9 cellular contexts compared by ENCODE assay signal in genomic region chr11:325796-326591, GRCh38. TPM values are rescaled to one million over a fixed set of nuclear protein-coding genes. Genes with fewer than 3 reads are reported as not detected.
DNase-seq lines count a peak whose midpoint lies in the region; ATAC-seq and TF ChIP-seq lines count a peak whose summit lies in the region.
"Had no signal": no experiment of that assay in that cellular context is flagged by ENCODE, and none has a peak within 500 bp of the region (broad histone marks: within the 10 kb centered on the region; RNA-seq: fewer than 3 reads in every experiment).

No MANE protein-coding gene starts in this region.

- H4K8ac ChIP-seq in trophoblast cell (ENCODE audit: low read depth, low read length), result no peak overlapping the region

- H3K9me3 Mint-ChIP-seq in CD14-positive monocyte, result peaks cover 0 to 3% (median 1%) of the 10 kb centered on the region in 7 donors

- H3K4ac ChIP-seq in trophoblast cell (ENCODE audit: low read depth, low read length), result no peak overlapping the region

- no peak overlapping the region for H4K91ac ChIP-seq in trophoblast cell (ENCODE audit: low read depth, low read length)

- peak overlapping the region; percentile 8 for H3K14ac ChIP-seq in trophoblast cell (ENCODE audit: low read length)

- H2BK12ac ChIP-seq in trophoblast cell (ENCODE audit: low read length), result no peak overlapping the region

- peaks cover 46% of the 10 kb centered on the region for H3K4me1 Mint-ChIP-seq in CD14-positive monocyte

- no peak overlapping the region for H2AK5ac ChIP-seq in trophoblast cell (ENCODE audit: low read length)

- H4K12ac ChIP-seq in trophoblast cell (ENCODE audit: low read depth, low read length), result no peak overlapping the region

- peak; percentile 10 for ATAC-seq in esophagus mucosa

- no peak overlapping the region for H3K23ac ChIP-seq in trophoblast cell (ENCODE audit: low read length)

- peaks cover 1% of the 10 kb centered on the region for H3K79me1 ChIP-seq in trophoblast cell (ENCODE audit: low read length)

- no peaks in the 10 kb centered on the region for H3K9me3 ChIP-seq in Peyer's patch
- H3K9me3 ChIP-seq in trophoblast cell (ENCODE audit: insufficient read depth, low read depth, low read length), result peaks cover 2% of the 10 kb centered on the region

- H3K27ac Mint-ChIP-seq in CD14-positive monocyte, result peak overlapping the region; percentile 94 to 98 (median 97)

- peaks cover 1 to 9% (median 6%) of the 10 kb centered on the region in 3 donors for H3K27me3 Mint-ChIP-seq in CD14-positive monocyte (ENCODE audit: low read depth in 3 of 3)

- no peak overlapping the region for H2BK5ac ChIP-seq in trophoblast cell (ENCODE audit: low read depth, low read length, poor library complexity)

- no peak for TF ChIP-seq CTCF in CD14-positive monocyte (IDR thresholded peaks at IDR 0.05)
- no peak for TF ChIP-seq CTCF in Peyer's patch (IDR thresholded peaks at IDR 0.05)

- peak overlapping the region; percentile 79 to 89 (median 86) for H3K27ac ChIP-seq in Peyer's patch
- no peak overlapping the region for H3K27ac ChIP-seq in trophoblast cell (ENCODE audit: low read depth, low read length)

- TF ChIP-seq POLR2A in Peyer's patch (IDR thresholded peaks at IDR 0.05), result no peak

- H2AFZ ChIP-seq in trophoblast cell (ENCODE audit: insufficient read depth, low read length, poor library complexity), result no peak overlapping the region

- no peak overlapping the region for H3K4me2 ChIP-seq in trophoblast cell (ENCODE audit: low read length)

- WGBS in trophoblast cell (ENCODE audit: extremely low coverage, insufficient coverage, insufficient read length), result no CpG with 5 or more reads among the region's 30 CpGs

- no peaks in the 10 kb centered on the region for H3K27me3 ChIP-seq in Peyer's patch
- H3K27me3 ChIP-seq in trophoblast cell (ENCODE audit: insufficient read depth, low read length), result no peaks in the 10 kb centered on the region

- no peaks in the 10 kb centered on the region for H3K36me3 Mint-ChIP-seq in CD14-positive monocyte

- no peak overlapping the region for H2BK120ac ChIP-seq in trophoblast cell (ENCODE audit: insufficient read depth, low read length, poor library complexity)

- no peaks in the 10 kb centered on the region for H3K79me2 ChIP-seq in trophoblast cell (ENCODE audit: control insufficient read depth, insufficient read depth, low read length, poor library complexity)

- H3K9ac ChIP-seq in trophoblast cell (ENCODE audit: low read length), result no peak overlapping the region

- no peak for DNase-seq in CD14-positive monocyte (ENCODE audit: low spot score)
- peak in 1 of 3 donors; percentile 48 for DNase-seq in Peyer's patch
- no peak for DNase-seq in trophoblast cell
- DNase-seq in NK-92 treated with Interleukin-12 subunit alpha and Interleukin-12 subunit beta, amount 100 ng/mL, for 24 hours (lab: John Stamatoyannopoulos, UW), result no peak
- no peak for DNase-seq in NCI-H2227 treated with DMSO at 0.1 percent for 48 hours (lab: John Stamatoyannopoulos, UW)
- no peak for DNase-seq in COLO829 (ENCODE audit: low spot score)
- DNase-seq in medulla oblongata (ENCODE audit: extremely low spot score), result no peak

- H3K4me1 ChIP-seq in Peyer's patch (peaks cover 0 to 34% (median 23%) of the 10 kb centered on the region in 4 donors), trophoblast cell (ENCODE audit: control insufficient read depth in 1 of 2, insufficient read depth in 2 of 2, low read length in 2 of 2) (peaks cover 1 to 2% of the 10 kb centered on the region in 2 experiments)

- no peaks in the 10 kb centered on the region for H3K36me3 ChIP-seq in Peyer's patch
- H3K36me3 ChIP-seq in trophoblast cell (ENCODE audit: control insufficient read depth in 1 of 2, insufficient read depth in 2 of 2, low read length in 2 of 2), result no peaks in the 10 kb centered on the region

- H3K4me3 Mint-ChIP-seq in CD14-positive monocyte, result peak overlapping the region; percentile 70 to 81

- H3K4me3 ChIP-seq in Peyer's patch, result peak overlapping the region in 1 of 4 donors; percentile 6
- H3K4me3 ChIP-seq in trophoblast cell (ENCODE audit: low read depth, low read length), result no peak overlapping the region

- intact Hi-C loops in CD14-positive monocyte (cut with micrococcal nuclease), result no loop called here

- no peak overlapping the region for H3K18ac ChIP-seq in trophoblast cell (ENCODE audit: low read length)

RNA-seq across cellular contexts. Expression of gene IFITM3, which starts 5.3 kb away (rescaled TPM):
- polyA plus RNA-seq in CD14-positive monocyte, result 100 to 1,000 TPM; 445 to 637 TPM
- total RNA-seq in Peyer's patch, result 100 to 1,000 TPM in 1 of 4 donors, 10 to 100 TPM in 3; 30.6 to 200 (median 84.7) TPM
- 180 TPM for total RNA-seq in esophagus mucosa
- polyA plus RNA-seq in trophoblast cell (2013), result 267 and 298 TPM in 2 replicates

RNA-seq across cellular contexts. Expression of gene IFITM1, which starts 12.2 kb away (rescaled TPM):
- 10 to 100 TPM; 26.0 to 36.3 TPM for polyA plus RNA-seq in CD14-positive monocyte
- total RNA-seq in Peyer's patch (100 to 1,000 TPM in 2 of 4 donors, 10 to 100 TPM in 2; 45.9 to 141 (median 89.6) TPM), esophagus mucosa (59.8 TPM)
- 84.5 and 88.4 TPM in 2 replicates for polyA plus RNA-seq in trophoblast cell (2013)

RNA-seq across cellular contexts. Expression of gene IFITM2, which starts 18.4 kb away (rescaled TPM):
- 1,000 to 10,000 TPM in 1 of 2 donors, 100 to 1,000 TPM in 1; 625 to 1,147 TPM for polyA plus RNA-seq in CD14-positive monocyte
- total RNA-seq in Peyer's patch, result 10 to 100 TPM; 15.6 to 98.2 (median 46.0) TPM
- 94.0 TPM for total RNA-seq in esophagus mucosa
- polyA plus RNA-seq in trophoblast cell (2013), result 165 and 166 TPM in 2 replicates

RNA-seq across cellular contexts. Expression of gene IFITM5, which starts 26.7 kb away (rescaled TPM):
- polyA plus RNA-seq in CD14-positive monocyte, result not detected
- total RNA-seq in Peyer's patch (not detected), esophagus mucosa (not detected)
- polyA plus RNA-seq in trophoblast cell (2013), result not detected in 2 replicates
- total RNA-seq: Daoy had no signal

RNA-seq across cellular contexts. Expression of gene PGGHG, which starts 37.1 kb away (rescaled TPM):
- 1 to 10 TPM; 1.6 to 2.1 TPM for polyA plus RNA-seq in CD14-positive monocyte
- total RNA-seq in Peyer's patch (100 to 1,000 TPM in 3 of 4 donors, 10 to 100 TPM in 1; 94.2 to 385 (median 317) TPM), esophagus mucosa (2.4 TPM)
- 35.5 and 36.9 TPM in 2 replicates for polyA plus RNA-seq in trophoblast cell (2013)
